Comparison of ENCODE assay signal across 11 cellular contexts in genomic region chr4:86960557-86960959, GRCh38. TPM values are rescaled to one million over a fixed set of nuclear protein-coding genes. Genes with fewer than 3 reads are reported as not detected.
DNase-seq lines count a peak whose midpoint lies in the region; FAIRE-seq and TF ChIP-seq lines count a peak whose summit lies in the region.
"Had no signal": no experiment of that assay in that cellular context is flagged by ENCODE, and none has a peak within 500 bp of the region (broad histone marks: within the 10 kb centered on the region; RNA-seq: fewer than 3 reads in every experiment).

No MANE protein-coding gene starts in this region.

- H3K27me3 ChIP-seq in KMS-11 (ENCODE audit: insufficient read depth, low read depth): no peaks in the 10 kb centered on the region

- WGBS in mesodermal cell (ENCODE audit: insufficient coverage in 2 of 2), 2 experiments: 20% methylated on average over 1 of the region's 2 CpGs; no CpG with 5 or more reads in 1 of the 2 experiments

- peak overlapping the region; percentile 52; the same call in 1 of the 2 replicates for H3K9ac ChIP-seq in KMS-11

- peak overlapping the region; percentile 49 for H3K27ac Mint-ChIP-seq in endothelial cell (ENCODE audit: unreplicated experiment)
- H3K27ac Mint-ChIP-seq: CD4-positive, alpha-beta T cell had no signal

- FAIRE-seq in H54 (lab: Jason Lieb, UNC): no peak
- FAIRE-seq: islet of Langerhans had no signal

- H3K4me1 Mint-ChIP-seq in endothelial cell (ENCODE audit: unreplicated experiment): peaks cover 41% of the 10 kb centered on the region

- H3K36me3 ChIP-seq in KMS-11 (ENCODE audit: insufficient read depth) (no peaks in the 10 kb centered on the region), mesodermal cell (ENCODE audit: control insufficient read depth, insufficient read depth, low read length) (no peaks in the 10 kb centered on the region)

- H2AFZ ChIP-seq in KMS-11 (ENCODE audit: low read depth): no peak overlapping the region

- DNase-seq in AG08395 (ENCODE audit: low spot score) (peak; percentile 17), endothelial cell (ENCODE audit: low spot score) (no peak), cortex of kidney (lab: John Stamatoyannopoulos, UW) (no peak), T-helper 9 cell (no peak), H54 (ENCODE audit: insufficient read length, low spot score) (no peak), T1000 (lab: John Stamatoyannopoulos, UW) (no peak)
- DNase-seq: CD4-positive, alpha-beta T cell; stimulated activated CD4-positive, alpha-beta T cell treated with anti-CD3 and anti-CD28 coated beads, Interleukin-4, amount 100 ng/mL, for 1 hour had no signal

- peaks cover 88% of the 10 kb centered on the region for H3K79me2 ChIP-seq in KMS-11 (ENCODE audit: insufficient read depth, low read depth)

- H3K4me3 ChIP-seq in KMS-11 (IDR thresholded peaks at IDR 0.05; ENCODE audit: insufficient read depth, low read depth, low read length) (no peak overlapping the region), mesodermal cell (ENCODE audit: extremely low read depth, insufficient read depth, low read length, poor library complexity, severe bottlenecking) (no peak overlapping the region)

- no peaks in the 10 kb centered on the region for H3K36me3 Mint-ChIP-seq in endothelial cell (ENCODE audit: low read depth, unreplicated experiment)

- no peaks in the 10 kb centered on the region for H3K9me3 Mint-ChIP-seq in endothelial cell (ENCODE audit: unreplicated experiment)
- H3K9me3 Mint-ChIP-seq: CD4-positive, alpha-beta T cell had no signal

- H3K27ac ChIP-seq in KMS-11 (peak overlapping the region; percentile 92), mesodermal cell (ENCODE audit: low read depth, low read length, severe bottlenecking) (peak overlapping the region; percentile 87)

- H3K9me3 ChIP-seq in mesodermal cell (ENCODE audit: control insufficient read depth, low read length): no peaks in the 10 kb centered on the region

- no peaks in the 10 kb centered on the region for H4K20me1 ChIP-seq in KMS-11 (ENCODE audit: insufficient read depth)

- no peak overlapping the region for H3K4me3 Mint-ChIP-seq in endothelial cell (ENCODE audit: unreplicated experiment)
- H3K4me3 Mint-ChIP-seq: CD4-positive, alpha-beta T cell had no signal

- no peak for TF ChIP-seq POLR2A in H54 (IDR thresholded peaks at IDR 0.05; ENCODE audit: low read depth, low read length)

- H3K4me1 ChIP-seq in KMS-11 (ENCODE audit: low read depth, poor library complexity, severe bottlenecking): peaks cover 100% of the 10 kb centered on the region
- H3K4me1 ChIP-seq in mesodermal cell (ENCODE audit: control insufficient read depth, insufficient read depth, low read length, poor library complexity, severe bottlenecking): peaks cover 25% of the 10 kb centered on the region

- no peaks in the 10 kb centered on the region for H3K27me3 Mint-ChIP-seq in endothelial cell (ENCODE audit: unreplicated experiment)
- H3K27me3 Mint-ChIP-seq: CD4-positive, alpha-beta T cell had no signal

- H3K4me2 ChIP-seq in KMS-11: peak overlapping the region; percentile 73

- no peak for TF ChIP-seq CTCF in KMS-11 (conservative IDR thresholded peaks at IDR 0.05; ENCODE audit: low read depth, low read length)
- TF ChIP-seq CTCF in endothelial cell (IDR thresholded peaks at IDR 0.05; ENCODE audit: unreplicated experiment): no peak

RNA-seq across cellular contexts. Expression of gene AFF1, which starts 25.7 kb away (rescaled TPM):
- total RNA-seq in endothelial cell (ENCODE audit: unreplicated experiment): 93.1 TPM
- polyA plus RNA-seq in mesodermal cell (2013, experiment 1 of 2): 27.5 TPM
- 20.3 TPM for polyA plus RNA-seq in mesodermal cell (2013, experiment 2 of 2)
